Comparison of ENCODE assay signal across 9 cellular contexts in the genomic region with DNA sequence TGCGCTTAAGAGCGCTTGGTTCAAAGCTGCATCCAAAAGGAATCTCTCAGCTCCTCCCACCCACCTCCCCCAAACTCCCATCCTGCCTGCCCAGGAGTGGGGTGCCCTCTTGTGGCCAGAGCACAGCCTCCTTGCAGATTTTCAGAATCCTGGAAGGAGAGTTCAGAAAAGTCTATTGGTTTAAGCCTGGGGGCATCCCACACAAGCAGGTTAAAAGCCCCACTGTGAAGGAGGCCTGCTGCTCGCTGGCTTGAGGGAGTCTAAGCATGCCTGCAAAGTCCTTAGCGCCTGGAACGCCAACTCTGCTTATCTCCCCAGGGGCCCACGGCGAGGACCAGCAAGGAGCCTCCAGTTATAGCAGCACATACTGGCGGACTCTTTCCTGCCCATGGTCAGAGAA.
A peak's percentile ranks its signal among the peaks of the same experiment; 100 is the strongest.
DNase-seq lines count a peak whose midpoint lies in the region; ATAC-seq and TF ChIP-seq lines count a peak whose summit lies in the region.
"Had no signal": no experiment of that assay in that cellular context is flagged by ENCODE, and none has a peak within 500 bp of the region (broad histone marks: within the 10 kb centered on the region; RNA-seq: fewer than 3 reads in every experiment).

No MANE protein-coding gene starts in this region.

- H3K4me3 Mint-ChIP-seq in stimulated activated memory B cell treated with anti-CD40 and anti-IgM and Interleukin-4, amounts not matched to agents 10 μg/mL and 1 μg/mL and 100 μg/mL, for 72 hours = no peak overlapping the region
- H3K4me3 Mint-ChIP-seq: activated naive CD8-positive, alpha-beta T cell treated with anti-CD3 and anti-CD28 coated beads, Interleukin-2, amount 10 ng/mL, durations not matched to agents 7 days and 5 days had no signal

- no peak for ATAC-seq in HG03432 (IDR thresholded peaks at IDR 0.05; ENCODE audit: unreplicated experiment)
- ATAC-seq in stimulated activated memory B cell treated with anti-CD40 and anti-IgM and Interleukin-4, amounts not matched to agents 10 μg/mL and 1 μg/mL and 100 μg/mL, for 72 hours = no peak

- DNase-seq in AG20443 (ENCODE audit: low spot score) (peak; percentile 39), GM13976 (ENCODE audit: low spot score) (peak; percentile 41), OCI-M1 (lab: John Stamatoyannopoulos, UW) (peak; percentile 12), iPS DF 19.7 (ENCODE audit: low read depth, low spot score) (peak; percentile 52), SK-N-DZ (ENCODE audit: low spot score) (no peak), NCI-H1930 (lab: John Stamatoyannopoulos, UW) (no peak)
- DNase-seq: activated naive CD8-positive, alpha-beta T cell treated with anti-CD3 and anti-CD28 coated beads, Interleukin-2, amount 10 ng/mL, durations not matched to agents 7 days and 5 days had no signal

- H3K27me3 Mint-ChIP-seq in stimulated activated memory B cell treated with anti-CD40 and anti-IgM and Interleukin-4, amounts not matched to agents 10 μg/mL and 1 μg/mL and 100 μg/mL, for 72 hours = peaks cover 5% of the 10 kb centered on the region
- H3K27me3 Mint-ChIP-seq: activated naive CD8-positive, alpha-beta T cell treated with anti-CD3 and anti-CD28 coated beads, Interleukin-2, amount 10 ng/mL, durations not matched to agents 7 days and 5 days had no signal

- no peaks in the 10 kb centered on the region for H3K4me1 Mint-ChIP-seq in stimulated activated memory B cell treated with anti-CD40 and anti-IgM and Interleukin-4, amounts not matched to agents 10 μg/mL and 1 μg/mL and 100 μg/mL, for 72 hours
- H3K4me1 Mint-ChIP-seq: activated naive CD8-positive, alpha-beta T cell treated with anti-CD3 and anti-CD28 coated beads, Interleukin-2, amount 10 ng/mL, durations not matched to agents 7 days and 5 days had no signal

- no peaks in the 10 kb centered on the region for H3K36me3 Mint-ChIP-seq in stimulated activated memory B cell treated with anti-CD40 and anti-IgM and Interleukin-4, amounts not matched to agents 10 μg/mL and 1 μg/mL and 100 μg/mL, for 72 hours
- H3K36me3 Mint-ChIP-seq: activated naive CD8-positive, alpha-beta T cell treated with anti-CD3 and anti-CD28 coated beads, Interleukin-2, amount 10 ng/mL, durations not matched to agents 7 days and 5 days had no signal

- H3K9me3 Mint-ChIP-seq in stimulated activated memory B cell treated with anti-CD40 and anti-IgM and Interleukin-4, amounts not matched to agents 10 μg/mL and 1 μg/mL and 100 μg/mL, for 72 hours = peaks cover 15% of the 10 kb centered on the region
- H3K9me3 Mint-ChIP-seq: activated naive CD8-positive, alpha-beta T cell treated with anti-CD3 and anti-CD28 coated beads, Interleukin-2, amount 10 ng/mL, durations not matched to agents 7 days and 5 days had no signal

- peak; percentile 38 for TF ChIP-seq CTCF in GM13976 (IDR thresholded peaks at IDR 0.05; ENCODE audit: borderline replicate concordance, control extremely low read depth, extremely low read depth, insufficient read depth, missing control alignments)

- H3K27ac Mint-ChIP-seq in stimulated activated memory B cell treated with anti-CD40 and anti-IgM and Interleukin-4, amounts not matched to agents 10 μg/mL and 1 μg/mL and 100 μg/mL, for 72 hours = no peak overlapping the region
- H3K27ac Mint-ChIP-seq: activated naive CD8-positive, alpha-beta T cell treated with anti-CD3 and anti-CD28 coated beads, Interleukin-2, amount 10 ng/mL, durations not matched to agents 7 days and 5 days had no signal

- in situ Hi-C loops in GM13976 (cut with MboI; ENCODE audit: low sequenced_read_pairs, unreplicated experiment) = no loop called here

Comparison
In these comparisons a context has a peak if more than half of its experiments do, and no peak if none do; other contexts are left out.
1. DNase-seq: peak in AG20443 (single experiment), GM13976 (single experiment), OCI-M1 (single experiment) and iPS DF 19.7 (single experiment); none in SK-N-DZ (single experiment) and NCI-H1930 (0 of 2).